In the genomic region with DNA sequence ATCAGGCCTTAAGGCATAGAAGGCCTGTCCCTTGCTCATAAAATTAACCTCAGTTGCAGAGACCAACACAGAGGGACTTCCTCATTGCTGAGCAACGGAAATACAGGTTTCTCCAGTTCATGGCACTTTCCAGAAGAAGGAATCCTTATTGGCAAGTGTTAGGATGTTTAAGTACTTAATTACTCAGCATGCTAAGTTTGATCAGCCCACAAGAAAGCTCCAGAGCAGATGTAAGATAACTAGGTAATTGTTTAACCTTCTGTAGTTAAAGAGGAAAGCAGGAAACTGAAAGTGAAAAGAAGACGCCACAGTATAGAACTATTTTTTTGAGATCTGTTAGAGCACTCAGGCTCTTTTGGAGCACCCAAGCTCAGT, we compare ENCODE assay signal across 7 cellular contexts. TPM values are rescaled to one million over a fixed set of nuclear protein-coding genes. Genes with fewer than 3 reads are reported as not detected.
A peak's percentile ranks its signal among the peaks of the same experiment; 100 is the strongest.
DNase-seq lines count a peak whose midpoint lies in the region; ATAC-seq lines count a peak whose summit lies in the region.

No MANE protein-coding gene starts in this region.

- no peaks in the 10 kb centered on the region for H3K9me3 Mint-ChIP-seq in T-helper 1 cell treated with Interleukin-12 subunit alpha and Interleukin-12 subunit beta and Interleukin-4 antibody, amounts not matched to agents 30 μg/mL and 1 μg/mL, for 36 hours
- H3K9me3 Mint-ChIP-seq in naive B cell = no peaks in the 10 kb centered on the region

- intact Hi-C loops in posterior cingulate gyrus (cut with DNase I) = no loop called here

- DNase-seq in naive B cell (peak; percentile 12), medulla oblongata (ENCODE audit: extremely low spot score) (no peak), posterior cingulate gyrus (no peak)
- no peak for DNase-seq in stimulated activated CD8-positive, alpha-beta memory T cell treated with anti-CD3 and anti-CD28 coated beads, Interleukin-4, amount 100 ng/mL, for 48 hours

- peak; percentile 76 for ATAC-seq in GM19043 (IDR thresholded peaks at IDR 0.05; ENCODE audit: low read depth, unreplicated experiment)
- ATAC-seq in HG02763 (IDR thresholded peaks at IDR 0.05; ENCODE audit: unreplicated experiment) = peak; percentile 73
- ATAC-seq in naive B cell (ENCODE audit: low read depth in 2 of 2) = peak; percentile 64 to 65

- peaks cover 26% of the 10 kb centered on the region for H3K4me1 Mint-ChIP-seq in T-helper 1 cell treated with Interleukin-12 subunit alpha and Interleukin-12 subunit beta and Interleukin-4 antibody, amounts not matched to agents 30 μg/mL and 1 μg/mL, for 36 hours (ENCODE audit: low read depth)
- H3K4me1 Mint-ChIP-seq in naive B cell = peaks cover 15 to 27% (median 22%) of the 10 kb centered on the region in 3 donors

- H3K36me3 Mint-ChIP-seq in T-helper 1 cell treated with Interleukin-12 subunit alpha and Interleukin-12 subunit beta and Interleukin-4 antibody, amounts not matched to agents 30 μg/mL and 1 μg/mL, for 36 hours (ENCODE audit: low read depth) = peaks cover 3% of the 10 kb centered on the region
- H3K36me3 Mint-ChIP-seq in naive B cell = no peaks in the 10 kb centered on the region

- peak overlapping the region; percentile 79 for H3K4me3 Mint-ChIP-seq in T-helper 1 cell treated with Interleukin-12 subunit alpha and Interleukin-12 subunit beta and Interleukin-4 antibody, amounts not matched to agents 30 μg/mL and 1 μg/mL, for 36 hours
- H3K4me3 Mint-ChIP-seq in naive B cell = peak overlapping the region; percentile 42 to 82 (median 76)

- H3K27me3 Mint-ChIP-seq in T-helper 1 cell treated with Interleukin-12 subunit alpha and Interleukin-12 subunit beta and Interleukin-4 antibody, amounts not matched to agents 30 μg/mL and 1 μg/mL, for 36 hours (ENCODE audit: low read depth) = no peaks in the 10 kb centered on the region
- H3K27me3 Mint-ChIP-seq in naive B cell = no peaks in the 10 kb centered on the region

- H3K27ac Mint-ChIP-seq in T-helper 1 cell treated with Interleukin-12 subunit alpha and Interleukin-12 subunit beta and Interleukin-4 antibody, amounts not matched to agents 30 μg/mL and 1 μg/mL, for 36 hours = peak overlapping the region; percentile 97
- H3K27ac Mint-ChIP-seq in naive B cell = peak overlapping the region; percentile 20 to 93 (median 89)

RNA-seq across cellular contexts. Expression of gene SMS, which starts 33.5 kb away (rescaled TPM):
- polyA plus RNA-seq in naive B cell (ENCODE audit: low read depth in 6 of 6) = 10 to 100 TPM; 42.9 to 84.6 (median 49.6) TPM

RNA-seq across cellular contexts. Expression of gene PHEX, which starts 58.1 kb away (rescaled TPM):
- under 1 TPM in 4 of 6 donors, not detected in 2; 0.06 to 0.55 (median 0.18) TPM for polyA plus RNA-seq in naive B cell (ENCODE audit: low read depth in 6 of 6)
